ENCODE assay signal across 8 cellular contexts in the genomic region with DNA sequence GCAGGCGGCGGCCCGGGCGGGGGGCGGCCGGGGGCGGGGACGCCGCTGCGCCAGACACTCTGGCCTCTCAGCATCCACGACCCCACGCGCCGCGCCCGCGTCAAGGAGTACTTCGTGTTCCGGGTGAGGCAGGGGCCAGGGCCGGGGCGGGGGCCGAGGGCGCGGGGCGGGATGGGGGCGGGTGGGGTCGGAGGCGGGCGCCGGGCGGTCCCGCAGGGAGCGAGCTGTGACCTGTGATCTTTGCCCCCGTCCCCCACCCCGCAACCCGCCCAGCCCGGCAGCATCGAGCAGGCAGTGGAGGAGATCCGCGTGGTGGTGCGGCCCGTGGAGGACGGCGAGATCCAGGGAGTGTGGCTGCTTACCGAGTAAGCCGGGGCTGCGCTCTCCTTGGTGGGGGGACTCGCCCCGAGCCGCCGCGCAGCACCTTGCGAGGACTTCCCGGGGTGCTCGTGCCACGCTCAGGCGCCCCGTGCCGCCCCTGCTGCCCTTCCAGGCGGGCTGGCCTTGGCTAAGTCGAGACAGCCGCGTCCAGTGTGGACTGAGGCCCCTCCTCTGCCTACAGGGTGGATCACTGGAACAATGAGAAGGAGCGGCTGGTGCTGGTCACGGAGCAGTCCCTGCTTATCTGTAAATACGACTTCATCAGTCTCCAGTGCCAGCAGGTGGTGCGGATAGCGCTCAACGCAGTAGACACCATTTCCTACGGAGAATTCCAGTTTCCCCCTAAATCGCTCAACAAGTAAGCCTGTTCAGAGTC. TPM values are rescaled to one million over a fixed set of nuclear protein-coding genes. Genes with fewer than 3 reads are reported as not detected.
DNase-seq lines count a peak whose midpoint lies in the region; ATAC-seq and TF ChIP-seq lines count a peak whose summit lies in the region.

No MANE protein-coding gene starts in this region.

- peaks cover 5% of the 10 kb centered on the region for H3K79me2 ChIP-seq in fibroblast of lung (ENCODE audit: control insufficient read depth, insufficient read depth, low read length)

- peak overlapping the region; percentile 84 to 99 (median 93) for H3K27ac Mint-ChIP-seq in CD4-positive, CD25-positive, alpha-beta regulatory T cell
- H3K27ac Mint-ChIP-seq in activated CD4-positive, alpha-beta memory T cell treated with anti-CD3 and anti-CD28 coated beads, Interleukin-2, amount 10 ng/mL, durations not matched to agents 7 days and 5 days: no peak overlapping the region
- peak overlapping the region; percentile 42 for H3K27ac Mint-ChIP-seq in nephron progenitor cell

- no peaks in the 10 kb centered on the region for H3K27me3 Mint-ChIP-seq in CD4-positive, CD25-positive, alpha-beta regulatory T cell
- peaks cover 5% of the 10 kb centered on the region for H3K27me3 Mint-ChIP-seq in activated CD4-positive, alpha-beta memory T cell treated with anti-CD3 and anti-CD28 coated beads, Interleukin-2, amount 10 ng/mL, durations not matched to agents 7 days and 5 days
- H3K27me3 Mint-ChIP-seq in nephron progenitor cell (ENCODE audit: low read depth, poor library complexity): peaks cover 37% of the 10 kb centered on the region

- H4K20me1 ChIP-seq in fibroblast of lung (ENCODE audit: control insufficient read depth, extremely low read depth, insufficient read depth, low read length): no peaks in the 10 kb centered on the region

- H3K4me1 ChIP-seq in CD4-positive, CD25-positive, alpha-beta regulatory T cell (ENCODE audit: control insufficient read depth, insufficient read depth, low read length, poor library complexity, severe bottlenecking): peaks cover 27% of the 10 kb centered on the region
- H3K4me1 ChIP-seq in fibroblast of lung (ENCODE audit: control insufficient read depth, extremely low read depth, insufficient read depth, low read length): peaks cover 4% of the 10 kb centered on the region

- H3K4me3 ChIP-seq in CD4-positive, CD25-positive, alpha-beta regulatory T cell (ENCODE audit: low read depth, low read length): peak overlapping the region; percentile 62
- H3K4me3 ChIP-seq in fibroblast of lung (replicated peaks in 1 of 4; ENCODE audit: control extremely low read depth in 1 of 4, insufficient read depth in 1 of 4, low read depth in 3 of 4, low read length in 4 of 4): peak overlapping the region; percentile 57 to 96 (median 62)

- peaks cover 11 to 47% (median 29%) of the 10 kb centered on the region in 4 donors for H3K4me1 Mint-ChIP-seq in CD4-positive, CD25-positive, alpha-beta regulatory T cell
- peaks cover 34% of the 10 kb centered on the region for H3K4me1 Mint-ChIP-seq in activated CD4-positive, alpha-beta memory T cell treated with anti-CD3 and anti-CD28 coated beads, Interleukin-2, amount 10 ng/mL, durations not matched to agents 7 days and 5 days
- H3K4me1 Mint-ChIP-seq in nephron progenitor cell: peaks cover 34% of the 10 kb centered on the region

- H3K4me2 ChIP-seq in fibroblast of lung (ENCODE audit: extremely low read depth, insufficient read depth, low read length): peak overlapping the region; percentile 87

- CTCF ChIA-PET in activated CD4-positive, alpha-beta memory T cell treated with anti-CD3 and anti-CD28 coated beads, Interleukin-2, amount 10 ng/mL, durations not matched to agents 7 days and 5 days (lab: Charles Lee): interaction anchor here (1.5 kb wide), 1 partner anchor 134 kb away, joined by 3 read pairs; no protein-coding TSS in a partner anchor

- TF ChIP-seq CTCF in fibroblast of lung (conservative IDR thresholded peaks at IDR 0.05 in 1 of 2, IDR thresholded peaks at IDR 0.05 in 1 of 2; ENCODE audit: low read depth in 1 of 2, low read length in 2 of 2) (no peak), nephron progenitor cell (IDR thresholded peaks at IDR 0.05) (no peak)

- H3K36me3 Mint-ChIP-seq in CD4-positive, CD25-positive, alpha-beta regulatory T cell: peaks cover 14% of the 10 kb centered on the region
- peaks cover 14% of the 10 kb centered on the region for H3K36me3 Mint-ChIP-seq in activated CD4-positive, alpha-beta memory T cell treated with anti-CD3 and anti-CD28 coated beads, Interleukin-2, amount 10 ng/mL, durations not matched to agents 7 days and 5 days (ENCODE audit: low read depth)
- H3K36me3 Mint-ChIP-seq in nephron progenitor cell (ENCODE audit: low read depth): peaks cover 6% of the 10 kb centered on the region

- no peaks in the 10 kb centered on the region for H3K9me3 Mint-ChIP-seq in CD4-positive, CD25-positive, alpha-beta regulatory T cell
- no peaks in the 10 kb centered on the region for H3K9me3 Mint-ChIP-seq in activated CD4-positive, alpha-beta memory T cell treated with anti-CD3 and anti-CD28 coated beads, Interleukin-2, amount 10 ng/mL, durations not matched to agents 7 days and 5 days
- no peaks in the 10 kb centered on the region for H3K9me3 Mint-ChIP-seq in nephron progenitor cell

- POLR2A ChIA-PET in activated CD4-positive, alpha-beta memory T cell treated with anti-CD3 and anti-CD28 coated beads, Interleukin-2, amount 10 ng/mL, durations not matched to agents 7 days and 5 days (lab: Charles Lee): no interaction called here

- peaks cover 31% of the 10 kb centered on the region for H3K36me3 ChIP-seq in CD4-positive, CD25-positive, alpha-beta regulatory T cell (ENCODE audit: control insufficient read depth, insufficient read depth, low read length)
- H3K36me3 ChIP-seq in KOPT-K1 (ENCODE audit: insufficient read depth, low read length) (peaks cover 31% of the 10 kb centered on the region), fibroblast of lung (ENCODE audit: control insufficient read depth, insufficient read depth, low read length) (peaks cover 11% of the 10 kb centered on the region)

- H3K27ac ChIP-seq in CD4-positive, CD25-positive, alpha-beta regulatory T cell (ENCODE audit: insufficient read depth, low read length, poor library complexity, severe bottlenecking): peak overlapping the region; percentile 68
- H3K27ac ChIP-seq in KOPT-K1 (ENCODE audit: low read depth, low read length, poor library complexity, severe bottlenecking) (peak overlapping the region; percentile 14), fibroblast of lung (ENCODE audit: insufficient read depth, low read length) (peak overlapping the region; percentile 48)

- H3K27me3 ChIP-seq in CD4-positive, CD25-positive, alpha-beta regulatory T cell (ENCODE audit: control insufficient read depth, insufficient read depth, low read length): no peaks in the 10 kb centered on the region
- H3K27me3 ChIP-seq in fibroblast of lung (ENCODE audit: control insufficient read depth, insufficient read depth, low read length): no peaks in the 10 kb centered on the region

- H2AFZ ChIP-seq in fibroblast of lung (ENCODE audit: low read length): peak overlapping the region; percentile 35

- peak overlapping the region; percentile 97 to 100 (median 98) for H3K4me3 Mint-ChIP-seq in CD4-positive, CD25-positive, alpha-beta regulatory T cell
- H3K4me3 Mint-ChIP-seq in activated CD4-positive, alpha-beta memory T cell treated with anti-CD3 and anti-CD28 coated beads, Interleukin-2, amount 10 ng/mL, durations not matched to agents 7 days and 5 days: peak overlapping the region; percentile 93
- peak overlapping the region; percentile 91 for H3K4me3 Mint-ChIP-seq in nephron progenitor cell

- ATAC-seq in CD4-positive, CD25-positive, alpha-beta regulatory T cell (ENCODE audit: low read depth in 2 of 2): peak; percentile 5 to 16
- ATAC-seq in GM21423 (IDR thresholded peaks at IDR 0.05; ENCODE audit: unreplicated experiment) (peak; percentile 8), HG03469 (IDR thresholded peaks at IDR 0.05; ENCODE audit: unreplicated experiment) (no peak)

- DNase-seq in CD4-positive, CD25-positive, alpha-beta regulatory T cell: peak in 1 of 3 donors; percentile 43
- no peak for DNase-seq in activated CD4-positive, alpha-beta memory T cell treated with anti-CD3 and anti-CD28 coated beads, Interleukin-2, amount 10 ng/mL, durations not matched to agents 7 days and 5 days
- DNase-seq in fibroblast of lung (ENCODE audit: low read depth in 2 of 2) (peak; percentile 32 to 45), nephron progenitor cell (no peak), NOMO-1 treated with dmso at 0.1 percent for 144 hours (lab: John Stamatoyannopoulos, UW; ENCODE audit: unreplicated experiment) (no peak)

- H3K9me3 ChIP-seq in CD4-positive, CD25-positive, alpha-beta regulatory T cell (ENCODE audit: control insufficient read depth in 2 of 2, low read length in 2 of 2): no peaks in the 10 kb centered on the region
- H3K9me3 ChIP-seq in KOPT-K1 (ENCODE audit: insufficient read depth, low read length, poor library complexity, severe bottlenecking): no peaks in the 10 kb centered on the region
- H3K9me3 ChIP-seq in fibroblast of lung (ENCODE audit: control insufficient read depth, insufficient read depth, low read depth, low read length): no peaks in the 10 kb centered on the region

- H3K9ac ChIP-seq in fibroblast of lung (ENCODE audit: insufficient read depth, low read length): peak overlapping the region; percentile 65

RNA-seq across cellular contexts. Expression of gene TPRG1L, which starts 0.5 kb away (rescaled TPM):
- 26.9 TPM for total RNA-seq in CD4-positive, CD25-positive, alpha-beta regulatory T cell
- polyA plus RNA-seq in CD4-positive, CD25-positive, alpha-beta regulatory T cell: 10 to 100 TPM; 34.3 to 35.9 (median 35.1) TPM
- total RNA-seq in activated CD4-positive, alpha-beta memory T cell treated with anti-CD3 and anti-CD28 coated beads, Interleukin-2, amount 10 ng/mL, durations not matched to agents 7 days and 5 days: 10 to 100 TPM; 15.9 to 17.3 TPM
- total RNA-seq in fibroblast of lung: 22.3 and 22.9 TPM in 2 replicates
- 56.7 and 60.6 TPM in 2 replicates for polyA plus RNA-seq in fibroblast of lung
- polyA plus RNA-seq in fibroblast of lung (2012): 47.8 and 48.2 TPM in 2 replicates
- polyA minus RNA-seq in fibroblast of lung (ENCODE audit: low replicate concordance): 47.6 and 64.3 TPM in 2 replicates

RNA-seq across cellular contexts. Expression of gene MEGF6, which starts 14.0 kb away (rescaled TPM):
- total RNA-seq in CD4-positive, CD25-positive, alpha-beta regulatory T cell: 123 TPM
- polyA plus RNA-seq in CD4-positive, CD25-positive, alpha-beta regulatory T cell: 1 to 10 TPM; 4.7 to 9.8 (median 6.5) TPM
- 10 to 100 TPM; 15.6 to 20.2 TPM for total RNA-seq in activated CD4-positive, alpha-beta memory T cell treated with anti-CD3 and anti-CD28 coated beads, Interleukin-2, amount 10 ng/mL, durations not matched to agents 7 days and 5 days
- 8.0 and 11.6 TPM in 2 replicates for total RNA-seq in fibroblast of lung
- 0.54 and 1.6 TPM in 2 replicates for polyA plus RNA-seq in fibroblast of lung
- polyA plus RNA-seq in fibroblast of lung (2012): 2.7 and 5.5 TPM in 2 replicates
- 0.59 and 2.4 TPM in 2 replicates for polyA minus RNA-seq in fibroblast of lung (ENCODE audit: low replicate concordance)

RNA-seq across cellular contexts. Expression of gene WRAP73, which starts 24.6 kb away (rescaled TPM):
- total RNA-seq in CD4-positive, CD25-positive, alpha-beta regulatory T cell: 37.1 TPM
- 10 to 100 TPM; 27.9 to 36.5 (median 33.2) TPM for polyA plus RNA-seq in CD4-positive, CD25-positive, alpha-beta regulatory T cell
- 10 to 100 TPM; 34.7 to 38.9 TPM for total RNA-seq in activated CD4-positive, alpha-beta memory T cell treated with anti-CD3 and anti-CD28 coated beads, Interleukin-2, amount 10 ng/mL, durations not matched to agents 7 days and 5 days
- 15.0 and 15.2 TPM in 2 replicates for total RNA-seq in fibroblast of lung
- polyA plus RNA-seq in fibroblast of lung: 12.0 and 15.8 TPM in 2 replicates
- 9.5 and 15.0 TPM in 2 replicates for polyA plus RNA-seq in fibroblast of lung (2012)
- polyA minus RNA-seq in fibroblast of lung (ENCODE audit: low replicate concordance): 10.5 and 29.7 TPM in 2 replicates

RNA-seq across cellular contexts. Expression of gene TP73, which starts 27.0 kb away (rescaled TPM):
- not detected for total RNA-seq in CD4-positive, CD25-positive, alpha-beta regulatory T cell
- polyA plus RNA-seq in CD4-positive, CD25-positive, alpha-beta regulatory T cell: under 1 TPM in 2 of 4 donors, not detected in 2; 0.08 to 0.12 TPM
- total RNA-seq in activated CD4-positive, alpha-beta memory T cell treated with anti-CD3 and anti-CD28 coated beads, Interleukin-2, amount 10 ng/mL, durations not matched to agents 7 days and 5 days: 1 to 10 TPM; 2.0 to 2.6 TPM
- total RNA-seq in fibroblast of lung: not detected in 2 replicates
- 0.06 TPM in 1 of 2 replicates, not detected in the other for polyA plus RNA-seq in fibroblast of lung
- polyA plus RNA-seq in fibroblast of lung (2012): 0.15 TPM in 1 of 2 replicates, not detected in the other
- not detected in 2 replicates for polyA minus RNA-seq in fibroblast of lung (ENCODE audit: low replicate concordance)

Comparison
In these comparisons a context has a peak if more than half of its experiments do, and no peak if none do; other contexts are left out.
1. DNase-seq: peak in fibroblast of lung (2 of 2); none in activated CD4-positive, alpha-beta memory T cell treated with anti-CD3 and anti-CD28 coated beads, Interleukin-2, amount 10 ng/mL, durations not matched to agents 7 days and 5 days (single experiment), nephron progenitor cell (single experiment) and NOMO-1 treated with dmso at 0.1 percent for 144 hours (single experiment).
2. H3K27ac ChIP-seq: peak in every context shown above with its lines; median percentile 68 in CD4-positive, CD25-positive, alpha-beta regulatory T cell; 48 in fibroblast of lung; 14 in KOPT-K1.
3. Peak in every context shown above with its lines, with median percentiles within 50 percentile points of each other: H3K4me3 Mint-ChIP-seq.